ENCODE assay signal across 10 cellular contexts in genomic region chr3:187063286-187064081, GRCh38.
DNase-seq lines count a peak whose midpoint lies in the region; ATAC-seq and TF ChIP-seq lines count a peak whose summit lies in the region.
"Had no signal": no experiment of that assay in that cellular context is flagged by ENCODE, and none has a peak within 500 bp of the region (broad histone marks: within the 10 kb centered on the region; RNA-seq: fewer than 3 reads in every experiment).

No MANE protein-coding gene starts in this region.

- peaks cover 53% of the 10 kb centered on the region for H3K36me3 Mint-ChIP-seq in CD4-positive, CD25-positive, alpha-beta regulatory T cell
- peaks cover 17% of the 10 kb centered on the region for H3K36me3 Mint-ChIP-seq in mesothelial cell of epicardium

- H3K27me3 ChIP-seq in CD4-positive, CD25-positive, alpha-beta regulatory T cell (ENCODE audit: control insufficient read depth, insufficient read depth, low read length), result no peaks in the 10 kb centered on the region
- H3K27me3 ChIP-seq in HUES6 (ENCODE audit: control insufficient read depth, insufficient read depth, low read length), result no peaks in the 10 kb centered on the region
- H3K27me3 ChIP-seq: ovary had no signal

- H3K27me3 Mint-ChIP-seq in CD4-positive, CD25-positive, alpha-beta regulatory T cell, result no peaks in the 10 kb centered on the region
- no peaks in the 10 kb centered on the region for H3K27me3 Mint-ChIP-seq in mesothelial cell of epicardium (ENCODE audit: low read depth)

- peak overlapping the region; percentile 9 for H3K4me3 ChIP-seq in CD4-positive, CD25-positive, alpha-beta regulatory T cell (ENCODE audit: low read depth, low read length)
- H3K4me3 ChIP-seq in HUES6 (ENCODE audit: low read depth, low read length) (no peak overlapping the region), astrocyte of the spinal cord (ENCODE audit: low read depth, low read length) (no peak overlapping the region)
- H3K4me3 ChIP-seq: ovary had no signal

- DNase-seq in CD4-positive, CD25-positive, alpha-beta regulatory T cell, result peak in 2 of 3 donors; percentile 20 to 56
- DNase-seq in astrocyte of the spinal cord (ENCODE audit: low read depth, low spot score) (peak; percentile 12), mesothelial cell of epicardium (ENCODE audit: low spot score in 2 of 2, unreplicated experiment in 2 of 2) (no peak), SK-N-DZ (ENCODE audit: low spot score) (no peak), DMS153 (lab: John Stamatoyannopoulos, UW) (no peak), ACHN (no peak)
- DNase-seq: NCI-H1417, ovary had no signal

- H3K36me3 ChIP-seq in CD4-positive, CD25-positive, alpha-beta regulatory T cell (ENCODE audit: control insufficient read depth, insufficient read depth, low read length), result peaks cover 67% of the 10 kb centered on the region
- peaks cover 24% of the 10 kb centered on the region for H3K36me3 ChIP-seq in HUES6 (ENCODE audit: control insufficient read depth, insufficient read depth, low read length)
- H3K36me3 ChIP-seq: ovary had no signal

- H3K4me3 Mint-ChIP-seq in CD4-positive, CD25-positive, alpha-beta regulatory T cell, result peak overlapping the region in 3 of 4 donors; percentile 2 to 87 (median 50)
- no peak overlapping the region for H3K4me3 Mint-ChIP-seq in mesothelial cell of epicardium

- no peak overlapping the region for H3K9ac ChIP-seq in HUES6 (ENCODE audit: low read length)

- H3K27ac Mint-ChIP-seq in CD4-positive, CD25-positive, alpha-beta regulatory T cell, result peak overlapping the region; percentile 30 to 77 (median 76)
- H3K27ac Mint-ChIP-seq in mesothelial cell of epicardium, result peak overlapping the region; percentile 90

- in situ Hi-C loops in astrocyte of the spinal cord (cut with HindIII; ENCODE audit: low sequenced_read_pairs) (no loop called here), ACHN (cut with HindIII; ENCODE audit: low pct_ligation_motif_present, low pct_unique_long_range_greater_than_20kb, low sequenced_read_pairs) (no loop called here)

- H3K4me1 Mint-ChIP-seq in CD4-positive, CD25-positive, alpha-beta regulatory T cell, result peaks cover 27 to 81% (median 61%) of the 10 kb centered on the region in 4 donors
- peaks cover 29% of the 10 kb centered on the region for H3K4me1 Mint-ChIP-seq in mesothelial cell of epicardium

- no peaks in the 10 kb centered on the region for H3K9me3 ChIP-seq in CD4-positive, CD25-positive, alpha-beta regulatory T cell (ENCODE audit: control insufficient read depth in 2 of 2, low read length in 2 of 2)
- H3K9me3 ChIP-seq in HUES6 (ENCODE audit: control insufficient read depth, insufficient read depth, low read depth, low read length), result 0 out of 2 replicates have a peak, but pooled peaks cover 5% of the 10 kb centered on the region
- H3K9me3 ChIP-seq: ovary had no signal

- peak; percentile 36 to 40 for ATAC-seq in CD4-positive, CD25-positive, alpha-beta regulatory T cell (ENCODE audit: low read depth in 2 of 2)
- ATAC-seq in GM18520 (IDR thresholded peaks at IDR 0.05; ENCODE audit: unreplicated experiment), result no peak

- TF ChIP-seq CTCF in astrocyte of the spinal cord (IDR thresholded peaks at IDR 0.05; ENCODE audit: low read depth, low read length), result no peak
- TF ChIP-seq CTCF in mesothelial cell of epicardium (IDR thresholded peaks at IDR 0.05; ENCODE audit: unreplicated experiment), result no peak

- peaks cover 19% of the 10 kb centered on the region for H3K4me1 ChIP-seq in CD4-positive, CD25-positive, alpha-beta regulatory T cell (ENCODE audit: control insufficient read depth, insufficient read depth, low read length, poor library complexity, severe bottlenecking)
- peaks cover 29% of the 10 kb centered on the region for H3K4me1 ChIP-seq in HUES6 (ENCODE audit: control insufficient read depth, insufficient read depth, low read length)

- H3K27ac ChIP-seq in CD4-positive, CD25-positive, alpha-beta regulatory T cell (ENCODE audit: insufficient read depth, low read length, poor library complexity, severe bottlenecking), result peak overlapping the region; percentile 42
- H3K27ac ChIP-seq in HUES6 (ENCODE audit: low read depth, low read length), result peak overlapping the region; percentile 6; the same call in 1 of the 2 replicates
- H3K27ac ChIP-seq: ovary had no signal

- H3K9me3 Mint-ChIP-seq in CD4-positive, CD25-positive, alpha-beta regulatory T cell, result peaks cover 0 to 3% (median 0%) of the 10 kb centered on the region in 7 donors
- H3K9me3 Mint-ChIP-seq in mesothelial cell of epicardium, result no peaks in the 10 kb centered on the region

Comparison
In these comparisons a context has a peak if more than half of its experiments do, and no peak if none do; other contexts are left out.
1. DNase-seq: peak in CD4-positive, CD25-positive, alpha-beta regulatory T cell (2 of 3) and astrocyte of the spinal cord (single experiment); none in mesothelial cell of epicardium (0 of 2), SK-N-DZ (single experiment), DMS153 (single experiment) and ACHN (single experiment).